In the genomic region with DNA sequence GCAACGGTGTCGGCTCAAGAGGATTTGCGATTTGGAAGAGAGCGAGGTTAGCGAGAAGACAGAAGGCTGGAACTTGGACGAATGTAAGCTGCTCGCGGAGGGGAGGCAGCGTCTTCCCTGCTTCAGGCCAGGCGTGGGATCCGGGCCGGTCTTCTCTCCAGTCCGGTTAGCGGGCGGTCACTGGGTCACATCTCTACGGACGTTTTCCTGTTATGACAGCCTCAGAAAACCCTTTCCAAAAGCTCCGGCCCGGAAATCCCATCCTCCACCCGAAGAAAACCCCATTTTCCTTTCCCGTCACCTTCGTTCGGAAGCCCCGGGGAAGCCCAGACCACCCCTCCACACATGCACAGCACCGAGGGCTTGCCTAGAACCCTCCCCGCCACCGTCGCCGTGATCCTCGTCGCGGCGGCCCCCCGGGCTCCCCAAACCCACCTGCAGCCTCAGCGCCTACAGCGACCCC, we compare ENCODE assay signal across 8 cellular contexts. TPM values are rescaled to one million over a fixed set of nuclear protein-coding genes. Genes with fewer than 3 reads are reported as not detected.
A peak's percentile ranks its signal among the peaks of the same experiment; 100 is the strongest.
DNase-seq lines count a peak whose midpoint lies in the region; ATAC-seq, FAIRE-seq and TF ChIP-seq lines count a peak whose summit lies in the region.

No MANE protein-coding gene starts in this region.

- peaks cover 80% of the 10 kb centered on the region for H3K36me3 Mint-ChIP-seq in activated T-cell treated with anti-CD3 and anti-CD28 coated beads, Interleukin-2, amount 50 U/mL, for 24 hours (ENCODE audit: low read depth)

- POLR2A ChIA-PET in H1 (lab: Charles Lee; ENCODE audit: partially characterized antibody) = interaction anchor here (0.6 to 5.0 kb wide), 18 partner anchors 10 to 761 kb away, joined by 3 to 66 read pairs (median 4); partner anchors contain the start of genes ATXN3 and TRIP11

- no peak; a peak in 1 of 3 replicates for TF ChIP-seq POLR2A in H1 (IDR thresholded peaks at IDR 0.05; ENCODE audit: control extremely low read depth in 1 of 2, low read depth in 2 of 2, low read length in 2 of 2)
- TF ChIP-seq POLR2A in vagina (IDR thresholded peaks at IDR 0.05) = no peak

- H3K4me3 ChIP-seq in H1 (ENCODE audit: extremely low read depth in 1 of 4, insufficient read depth in 2 of 4, low read depth in 3 of 4, low read length in 4 of 4) (peak overlapping the region; percentile 87 to 100 (median 98)), mucosa of descending colon (peak overlapping the region; percentile 94), vagina (peak overlapping the region; percentile 81 to 100)

- H3K23me2 ChIP-seq in H1 (ENCODE audit: low read depth, low read length) = peaks cover 6% of the 10 kb centered on the region; the same call in 1 of the 2 replicates

- H2BK5ac ChIP-seq in H1 (ENCODE audit: low read depth, low read length) = peak overlapping the region; percentile 98

- no peak for TF ChIP-seq RAD21 in H1 (IDR thresholded peaks at IDR 0.05 in 1 of 2, conservative IDR thresholded peaks at IDR 0.05 in 1 of 2; ENCODE audit: low read depth in 2 of 2, low read length in 2 of 2)

- H3K4me3 Mint-ChIP-seq in activated T-cell treated with anti-CD3 and anti-CD28 coated beads, Interleukin-2, amount 50 U/mL, for 24 hours = peak overlapping the region; percentile 92

- ATAC-seq in HG02642 (IDR thresholded peaks at IDR 0.05; ENCODE audit: poor library complexity, unreplicated experiment) (peak; percentile 20), mucosa of descending colon (peak; percentile 55)

- peak overlapping the region; percentile 87 for H4K5ac ChIP-seq in H1 (ENCODE audit: insufficient read length, low read depth, low read length)

- TF ChIP-seq EP300 in H1 (IDR thresholded peaks at IDR 0.05; ENCODE audit: borderline replicate concordance in 1 of 2, low read depth in 2 of 2, low read length in 2 of 2) = no peak

- peak overlapping the region; percentile 100 for H3K27ac Mint-ChIP-seq in activated T-cell treated with anti-CD3 and anti-CD28 coated beads, Interleukin-2, amount 50 U/mL, for 24 hours

- peaks cover 2 to 50% (median 13%) of the 10 kb centered on the region in 4 experiments; a peak in 6 of 8 replicates for H3K36me3 ChIP-seq in H1 (ENCODE audit: control insufficient read depth in 2 of 4, insufficient read depth in 4 of 4, low read length in 3 of 4)
- no peaks in the 10 kb centered on the region for H3K36me3 ChIP-seq in mucosa of descending colon (ENCODE audit: low read depth)
- peaks cover 0 to 12% of the 10 kb centered on the region in 2 donors for H3K36me3 ChIP-seq in vagina

- H2BK12ac ChIP-seq in H1 (ENCODE audit: low read depth, low read length) = no peak overlapping the region

- H3K9ac ChIP-seq in H1 (replicated peaks in 1 of 4; ENCODE audit: extremely low read depth in 1 of 4, low read depth in 3 of 4, low read length in 3 of 4) = peak overlapping the region; percentile 79 to 98 (median 97)

- no peak overlapping the region for H2AK5ac ChIP-seq in H1 (ENCODE audit: low read depth, low read length)

- no peaks in the 10 kb centered on the region for H3K27me3 Mint-ChIP-seq in activated T-cell treated with anti-CD3 and anti-CD28 coated beads, Interleukin-2, amount 50 U/mL, for 24 hours

- no peak overlapping the region for H2BK15ac ChIP-seq in H1 (ENCODE audit: low read length)

- intact Hi-C loops in mucosa of descending colon (cut with DNase I, micrococcal nuclease) (no loop called here), vagina (cut with DNase I) (no loop called here)

- peaks cover 0 to 42% of the 10 kb centered on the region in 2 experiments; a peak in 3 of 4 replicates for H3K79me2 ChIP-seq in H1 (ENCODE audit: control insufficient read depth in 1 of 2, insufficient read depth in 2 of 2, low read length in 2 of 2)

- peaks cover 0 to 2% of the 10 kb centered on the region in 2 experiments for H4K20me1 ChIP-seq in H1 (replicated peaks in 1 of 2; ENCODE audit: control insufficient read depth in 1 of 2, insufficient read depth in 2 of 2, low read length in 2 of 2)

- no peak overlapping the region for H2AFZ ChIP-seq in H1 (ENCODE audit: low read length)

- TF ChIP-seq CTCF in H1 (IDR thresholded peaks at IDR 0.05; ENCODE audit: control extremely low read depth in 1 of 3, insufficient read depth in 1 of 3, low read depth in 1 of 3, low read length in 3 of 3) (no peak), mucosa of descending colon (IDR thresholded peaks at IDR 0.05) (no peak), vagina (IDR thresholded peaks at IDR 0.05) (peak in 1 of 3 experiments; percentile 13)

- peak overlapping the region; percentile 90 for H3K56ac ChIP-seq in H1 (replicated peaks; ENCODE audit: insufficient read length, low read depth, low read length)

- no peak overlapping the region for H3K23ac ChIP-seq in H1 (ENCODE audit: insufficient read length)

- H2BK20ac ChIP-seq in H1 (ENCODE audit: low read length) = 0 out of 2 replicates have a peak overlapping the region, but pooled peaks have one; percentile 56

- H3K9me3 Mint-ChIP-seq in activated T-cell treated with anti-CD3 and anti-CD28 coated beads, Interleukin-2, amount 50 U/mL, for 24 hours = no peaks in the 10 kb centered on the region

- no peak for FAIRE-seq in H1 (lab: Jason Lieb, UNC)

- H3K4me1 ChIP-seq in H1 (replicated peaks in 1 of 4; ENCODE audit: control insufficient read depth in 3 of 4, insufficient read depth in 4 of 4, low read length in 3 of 4) (peaks cover 0 to 3% (median 0%) of the 10 kb centered on the region in 4 experiments; a peak in 2 of 7 replicates), mucosa of descending colon (ENCODE audit: low read depth) (peaks cover 19% of the 10 kb centered on the region), vagina (peaks cover 55% of the 10 kb centered on the region)

- H3K14ac ChIP-seq in H1 (ENCODE audit: insufficient read length) = no peak overlapping the region

- H3K4me1 Mint-ChIP-seq in activated T-cell treated with anti-CD3 and anti-CD28 coated beads, Interleukin-2, amount 50 U/mL, for 24 hours (ENCODE audit: low read depth) = peaks cover 41% of the 10 kb centered on the region

- H4K91ac ChIP-seq in H1 (replicated peaks; ENCODE audit: insufficient read length, low read length) = no peak overlapping the region

- CTCF ChIA-PET in H1 (lab: Charles Lee; ENCODE audit: partially characterized antibody) = interaction anchor here (0.5 to 5.4 kb wide), 5 partner anchors 11 to 617 kb away, joined by 3 to 45 read pairs (median 3); partner anchors contain the start of gene ATXN3

- no peak for DNase-seq in activated T-cell treated with anti-CD3 and anti-CD28 coated beads, Interleukin-2, amount 50 U/mL, for 24 hours
- DNase-seq in activated T-cell treated with anti-CD3 and anti-CD28 coated beads, Interleukin-2, amount 50 U/mL, for 1 hour = no peak
- peak; percentile 37 for DNase-seq in RPMI7951 (ENCODE audit: low read depth)
- no peak for DNase-seq in H1 (ENCODE audit: low read depth in 1 of 2, low spot score in 2 of 2)
- DNase-seq in mucosa of descending colon = peak in 2 of 3 donors; percentile 54 to 62
- DNase-seq in vagina (ENCODE audit: extremely low spot score in 2 of 2) = no peak
- DNase-seq in GF-D8 (lab: John Stamatoyannopoulos, UW) = no peak

- H2BK120ac ChIP-seq in H1 (replicated peaks; ENCODE audit: low read depth, low read length) = no peak overlapping the region

- H3K79me1 ChIP-seq in H1 (ENCODE audit: low read depth, low read length) = 0 out of 2 replicates have a peak, but pooled peaks cover 5% of the 10 kb centered on the region

- no peak overlapping the region for H3K4ac ChIP-seq in H1 (replicated peaks; ENCODE audit: insufficient read length, low read depth, low read length)

- H3K4me2 ChIP-seq in H1 (ENCODE audit: insufficient read depth in 1 of 2, low read depth in 2 of 2, low read length in 2 of 2) = peak overlapping the region; percentile 77 to 89

- peak overlapping the region; percentile 51 for H4K8ac ChIP-seq in H1 (ENCODE audit: extremely low read depth, insufficient read depth, low read length)

- H3K27me3 ChIP-seq in H1 (replicated peaks in 1 of 4; ENCODE audit: control insufficient read depth in 3 of 4, extremely low read depth in 1 of 4, insufficient read depth in 3 of 4, low read length in 3 of 4) (no peaks in the 10 kb centered on the region), vagina (no peaks in the 10 kb centered on the region)

- 1% methylated on average over 36 of the region's 36 CpGs; no CpG with 5 or more reads in 1 of the 2 experiments for WGBS in H1 (ENCODE audit: extremely low coverage in 1 of 2, insufficient coverage in 1 of 2, insufficient read length in 1 of 2, insufficient replicate concordance in 2 of 2, low coverage in 1 of 2, low lambda C conversion rate in 2 of 2, missing lambda C conversion rate in 1 of 2), 2 experiments

- H3K18ac ChIP-seq in H1 (ENCODE audit: extremely low read depth, low read length) = peak overlapping the region; percentile 32

- no peaks in the 10 kb centered on the region for H3K9me3 ChIP-seq in H1 (ENCODE audit: insufficient read depth in 2 of 2, low read depth in 1 of 2, low read length in 1 of 2)
- H3K9me3 ChIP-seq in mucosa of descending colon = no peaks in the 10 kb centered on the region
- H3K9me3 ChIP-seq in vagina = no peaks in the 10 kb centered on the region

- peak overlapping the region; percentile 97 for H3K27ac ChIP-seq in H1 (ENCODE audit: low read depth, low read length)
- H3K27ac ChIP-seq in vagina = peak overlapping the region; percentile 97

RNA-seq across cellular contexts. Expression of gene NDUFB1, which starts 0.3 kb away (rescaled TPM):
- 428 and 472 TPM in 2 replicates for total RNA-seq in RPMI7951 (2014; rRNA removed; shearing (Covaris generic))
- 124 and 127 TPM in 2 replicates for total RNA-seq in H1 (2021; fragmentation: NEBNext Ultra II Directional; extraction: Animal tissue kit (Norgen Biotek cat#: 25700))
- 190 and 271 TPM in 2 replicates for polyA plus RNA-seq in H1 (2011; rRNA removed)
- polyA plus RNA-seq in H1 (2011; cell fraction: cytosol; rRNA removed) = 358 TPM
- polyA plus RNA-seq in H1 (2011; cell fraction: nucleus; rRNA removed) = 91.3 TPM
- 284 to 486 TPM (median 385 TPM) in 4 replicates for polyA plus RNA-seq in H1 (2012, experiment 1 of 2)
- polyA plus RNA-seq in H1 (2012, experiment 2 of 2) = 579 TPM
- 707 TPM for polyA plus RNA-seq in H1 (2013, experiment 1 of 2)
- polyA plus RNA-seq in H1 (2013, experiment 2 of 2) = 742 TPM
- polyA minus RNA-seq in H1 (2011; rRNA and poly(A)+ RNA removed) = 25.4 and 41.2 TPM in 2 replicates
- polyA minus RNA-seq in H1 (2011; cell fraction: cytosol; rRNA and poly(A)+ RNA removed) = 29.3 TPM
- polyA minus RNA-seq in H1 (2011; cell fraction: nucleus; rRNA and poly(A)+ RNA removed) = 34.5 TPM
- 100 to 1,000 TPM; 138 to 170 (median 142) TPM for total RNA-seq in mucosa of descending colon
- 86.9 TPM for total RNA-seq in vagina

RNA-seq across cellular contexts. Expression of gene CPSF2, which starts 0.5 kb away (rescaled TPM):
- 40.6 and 56.0 TPM in 2 replicates for total RNA-seq in RPMI7951 (2014; rRNA removed; shearing (Covaris generic))
- 130 and 141 TPM in 2 replicates for total RNA-seq in H1 (2021; fragmentation: NEBNext Ultra II Directional; extraction: Animal tissue kit (Norgen Biotek cat#: 25700))
- polyA plus RNA-seq in H1 (2011; rRNA removed) = 10.0 and 11.3 TPM in 2 replicates
- polyA plus RNA-seq in H1 (2011; cell fraction: cytosol; rRNA removed) = 27.3 TPM
- 7.5 TPM for polyA plus RNA-seq in H1 (2011; cell fraction: nucleus; rRNA removed)
- 53.9 to 104 TPM (median 59.4 TPM) in 4 replicates for polyA plus RNA-seq in H1 (2012, experiment 1 of 2)
- 3.1 TPM for polyA plus RNA-seq in H1 (2012, experiment 2 of 2)
- 32.7 TPM for polyA plus RNA-seq in H1 (2013, experiment 1 of 2)
- 33.9 TPM for polyA plus RNA-seq in H1 (2013, experiment 2 of 2)
- 41.5 and 63.4 TPM in 2 replicates for polyA minus RNA-seq in H1 (2011; rRNA and poly(A)+ RNA removed)
- 41.7 TPM for polyA minus RNA-seq in H1 (2011; cell fraction: cytosol; rRNA and poly(A)+ RNA removed)
- polyA minus RNA-seq in H1 (2011; cell fraction: nucleus; rRNA and poly(A)+ RNA removed) = 37.2 TPM
- total RNA-seq in mucosa of descending colon (10 to 100 TPM; 33.4 to 57.5 (median 47.0) TPM), vagina (25.8 TPM)

RNA-seq across cellular contexts. Expression of gene ATXN3, which starts 14.9 kb away (rescaled TPM):
- total RNA-seq in RPMI7951 (2014; rRNA removed; shearing (Covaris generic)) = 21.4 and 26.0 TPM in 2 replicates
- 31.7 and 37.2 TPM in 2 replicates for total RNA-seq in H1 (2021; fragmentation: NEBNext Ultra II Directional; extraction: Animal tissue kit (Norgen Biotek cat#: 25700))
- 4.1 and 8.8 TPM in 2 replicates for polyA plus RNA-seq in H1 (2011; rRNA removed)
- 15.8 TPM for polyA plus RNA-seq in H1 (2011; cell fraction: cytosol; rRNA removed)
- polyA plus RNA-seq in H1 (2011; cell fraction: nucleus; rRNA removed) = 8.5 TPM
- polyA plus RNA-seq in H1 (2012, experiment 1 of 2) = 28.9 to 51.8 TPM (median 34.5 TPM) in 4 replicates
- 3.5 TPM for polyA plus RNA-seq in H1 (2012, experiment 2 of 2)
- polyA plus RNA-seq in H1 (2013, experiment 1 of 2) = 16.3 TPM
- polyA plus RNA-seq in H1 (2013, experiment 2 of 2) = 15.7 TPM
- polyA minus RNA-seq in H1 (2011; rRNA and poly(A)+ RNA removed) = 14.6 and 19.1 TPM in 2 replicates
- 11.7 TPM for polyA minus RNA-seq in H1 (2011; cell fraction: cytosol; rRNA and poly(A)+ RNA removed)
- 26.7 TPM for polyA minus RNA-seq in H1 (2011; cell fraction: nucleus; rRNA and poly(A)+ RNA removed)
- 10 to 100 TPM; 23.4 to 53.0 (median 29.2) TPM for total RNA-seq in mucosa of descending colon
- total RNA-seq in vagina = 37.8 TPM

Comparison
In these comparisons a context has a peak if more than half of its experiments do, and no peak if none do; other contexts are left out.
1. DNase-seq: peak in RPMI7951 (single experiment) and mucosa of descending colon (2 of 3); none in activated T-cell treated with anti-CD3 and anti-CD28 coated beads, Interleukin-2, amount 50 U/mL, for 24 hours (single experiment), activated T-cell treated with anti-CD3 and anti-CD28 coated beads, Interleukin-2, amount 50 U/mL, for 1 hour (single experiment), H1 (0 of 2), vagina (0 of 2) and GF-D8 (single experiment).
2. Peak in every context shown above with its lines, with median percentiles within 50 percentile points of each other: H3K4me3 ChIP-seq.